ENCODE assay signal across 8 cellular contexts in the genomic region with DNA sequence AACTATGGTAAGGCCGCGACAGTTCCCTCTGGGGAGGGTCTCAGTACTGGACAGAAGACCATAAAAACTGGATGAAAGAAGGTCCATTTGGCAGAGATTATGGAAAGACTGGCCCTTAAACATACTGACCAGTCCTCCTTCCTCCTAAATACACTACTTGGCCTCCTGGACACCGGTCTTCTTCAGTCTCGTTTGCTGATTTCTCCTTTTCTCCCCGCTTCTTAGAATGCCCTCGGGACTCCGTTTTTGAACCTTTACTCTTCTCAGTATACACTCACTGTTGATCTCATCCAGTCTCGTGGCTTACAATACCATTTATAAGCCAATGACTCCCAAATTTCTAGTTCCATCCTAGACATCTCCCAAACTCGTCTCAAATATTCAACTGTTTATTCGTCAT. TPM values are rescaled to one million over a fixed set of nuclear protein-coding genes. Genes with fewer than 3 reads are reported as not detected.
DNase-seq lines count a peak whose midpoint lies in the region; ATAC-seq and TF ChIP-seq lines count a peak whose summit lies in the region.

No MANE protein-coding gene starts in this region.

- H3K27me3 ChIP-seq in HAP-1 (ENCODE audit: low read depth) = no peaks in the 10 kb centered on the region
- H3K27me3 ChIP-seq in right atrium auricular region = no peaks in the 10 kb centered on the region

- intact Hi-C loops in activated CD4-positive, alpha-beta memory T cell treated with anti-CD3 and anti-CD28 coated beads for 36 hours (cut with micrococcal nuclease) = loop anchor here (1.0 to 10.0 kb wide), 2 partner anchors 26 to 419 kb away; a partner anchor contains a TSS

- DNase-seq in HAP-1 (ENCODE audit: low spot score in 2 of 2) (no peak), right atrium auricular region (ENCODE audit: low spot score) (no peak), NCI-H1417 (lab: John Stamatoyannopoulos, UW) (no peak), ecto neural progenitor cell (ENCODE audit: low spot score) (no peak), NOMO-1 (lab: John Stamatoyannopoulos, UW; ENCODE audit: unreplicated experiment in 2 of 2) (no peak)
- DNase-seq in activated CD4-positive, alpha-beta memory T cell treated with anti-CD3 and anti-CD28 coated beads for 36 hours = no peak
- no peak for DNase-seq in stimulated activated naive B cell treated with anti-CD40 and anti-IgM and Interleukin-4, amounts not matched to agents 10 μg/mL and 1 μg/mL and 100 μg/mL, for 72 hours

- peak overlapping the region; percentile 78 for H3K4me3 Mint-ChIP-seq in activated CD4-positive, alpha-beta memory T cell treated with anti-CD3 and anti-CD28 coated beads for 36 hours
- H3K4me3 Mint-ChIP-seq in stimulated activated naive B cell treated with anti-CD40 and anti-IgM and Interleukin-4, amounts not matched to agents 10 μg/mL and 1 μg/mL and 100 μg/mL, for 72 hours = peak overlapping the region; percentile 96 to 99

- no peaks in the 10 kb centered on the region for H3K9me3 ChIP-seq in HAP-1
- no peaks in the 10 kb centered on the region for H3K9me3 ChIP-seq in right atrium auricular region

- CTCF ChIA-PET in activated CD4-positive, alpha-beta memory T cell treated with anti-CD3 and anti-CD28 coated beads for 36 hours (lab: Charles Lee) = interaction anchor here (1.1 to 2.0 kb wide), 6 partner anchors 24 to 238 kb away, joined by 4 to 21 read pairs (median 5); a partner anchor contains a TSS

- no peak for TF ChIP-seq CTCF in right atrium auricular region (IDR thresholded peaks at IDR 0.05)

- H3K36me3 Mint-ChIP-seq in activated CD4-positive, alpha-beta memory T cell treated with anti-CD3 and anti-CD28 coated beads for 36 hours = peaks cover 22% of the 10 kb centered on the region
- peaks cover 24 to 27% of the 10 kb centered on the region in 2 donors for H3K36me3 Mint-ChIP-seq in stimulated activated naive B cell treated with anti-CD40 and anti-IgM and Interleukin-4, amounts not matched to agents 10 μg/mL and 1 μg/mL and 100 μg/mL, for 72 hours

- no peaks in the 10 kb centered on the region for H3K9me3 Mint-ChIP-seq in activated CD4-positive, alpha-beta memory T cell treated with anti-CD3 and anti-CD28 coated beads for 36 hours
- no peaks in the 10 kb centered on the region for H3K9me3 Mint-ChIP-seq in stimulated activated naive B cell treated with anti-CD40 and anti-IgM and Interleukin-4, amounts not matched to agents 10 μg/mL and 1 μg/mL and 100 μg/mL, for 72 hours

- H3K27ac Mint-ChIP-seq in activated CD4-positive, alpha-beta memory T cell treated with anti-CD3 and anti-CD28 coated beads for 36 hours = peak overlapping the region; percentile 86
- H3K27ac Mint-ChIP-seq in stimulated activated naive B cell treated with anti-CD40 and anti-IgM and Interleukin-4, amounts not matched to agents 10 μg/mL and 1 μg/mL and 100 μg/mL, for 72 hours = peak overlapping the region; percentile 98

- H3K36me3 ChIP-seq in HAP-1 (replicated peaks) (peaks cover 27% of the 10 kb centered on the region), right atrium auricular region (peaks cover 10% of the 10 kb centered on the region)

- H3K4me1 ChIP-seq in HAP-1 (peaks cover 8% of the 10 kb centered on the region), right atrium auricular region (peaks cover 0 to 16% of the 10 kb centered on the region in 2 donors)

- H3K27me3 Mint-ChIP-seq in activated CD4-positive, alpha-beta memory T cell treated with anti-CD3 and anti-CD28 coated beads for 36 hours = no peaks in the 10 kb centered on the region
- H3K27me3 Mint-ChIP-seq in stimulated activated naive B cell treated with anti-CD40 and anti-IgM and Interleukin-4, amounts not matched to agents 10 μg/mL and 1 μg/mL and 100 μg/mL, for 72 hours = peaks cover 0 to 3% of the 10 kb centered on the region in 2 donors

- POLR2A ChIA-PET in activated CD4-positive, alpha-beta memory T cell treated with anti-CD3 and anti-CD28 coated beads for 36 hours (lab: Charles Lee) = interaction anchor here (1.4 to 2.5 kb wide), 5 partner anchors 10 to 72 kb away, joined by 5 to 21 read pairs (median 6); a partner anchor contains a TSS

- peak overlapping the region; percentile 93 for H3K4me3 ChIP-seq in HAP-1
- H3K4me3 ChIP-seq in right atrium auricular region = peak overlapping the region; percentile 69 to 86

- in situ Hi-C loops in HAP-1 (cut with MboI; ENCODE audit: low sequenced_read_pairs) = no loop called here

- ATAC-seq in stimulated activated naive B cell treated with anti-CD40 and anti-IgM and Interleukin-4, amounts not matched to agents 10 μg/mL and 1 μg/mL and 100 μg/mL, for 72 hours (replicated peaks) = no peak
- ATAC-seq in HG03457 (IDR thresholded peaks at IDR 0.05; ENCODE audit: unreplicated experiment) = no peak

- H3K4me1 Mint-ChIP-seq in activated CD4-positive, alpha-beta memory T cell treated with anti-CD3 and anti-CD28 coated beads for 36 hours (ENCODE audit: low read depth) = peaks cover 16% of the 10 kb centered on the region
- H3K4me1 Mint-ChIP-seq in stimulated activated naive B cell treated with anti-CD40 and anti-IgM and Interleukin-4, amounts not matched to agents 10 μg/mL and 1 μg/mL and 100 μg/mL, for 72 hours = peaks cover 8 to 30% of the 10 kb centered on the region in 2 donors

- peak overlapping the region; percentile 91 to 94 for H3K27ac ChIP-seq in right atrium auricular region

RNA-seq across cellular contexts. Expression of a gene that starts 0.7 kb away (rescaled TPM):
- 100 to 1,000 TPM; 135 to 154 TPM for total RNA-seq in activated CD4-positive, alpha-beta memory T cell treated with anti-CD3 and anti-CD28 coated beads for 36 hours
- 10 to 100 TPM; 32.7 to 38.9 TPM for total RNA-seq in right atrium auricular region

RNA-seq across cellular contexts. Expression of a gene that starts 26.3 kb away (rescaled TPM):
- 10 to 100 TPM; 30.6 to 32.4 TPM for total RNA-seq in activated CD4-positive, alpha-beta memory T cell treated with anti-CD3 and anti-CD28 coated beads for 36 hours
- total RNA-seq in right atrium auricular region = 1 to 10 TPM; 3.3 to 4.2 TPM

RNA-seq across cellular contexts. Expression of a gene that starts 41.2 kb away (rescaled TPM):
- under 1 TPM; 0.33 to 0.39 TPM for total RNA-seq in activated CD4-positive, alpha-beta memory T cell treated with anti-CD3 and anti-CD28 coated beads for 36 hours
- under 1 TPM; 0.20 to 0.33 TPM for total RNA-seq in right atrium auricular region

RNA-seq across cellular contexts. Expression of a gene that starts 42.7 kb away (rescaled TPM):
- total RNA-seq in activated CD4-positive, alpha-beta memory T cell treated with anti-CD3 and anti-CD28 coated beads for 36 hours = not detected
- not detected for total RNA-seq in right atrium auricular region

RNA-seq across cellular contexts. Expression of a gene that starts 47.4 kb away (rescaled TPM):
- not detected for total RNA-seq in activated CD4-positive, alpha-beta memory T cell treated with anti-CD3 and anti-CD28 coated beads for 36 hours
- not detected for total RNA-seq in right atrium auricular region

Comparison
In these comparisons a context has a peak if more than half of its experiments do, and no peak if none do; other contexts are left out.
1. RNA of a gene that starts 26.3 kb away (total RNA-seq): 30.6 to 32.4 TPM in activated CD4-positive, alpha-beta memory T cell treated with anti-CD3 and anti-CD28 coated beads for 36 hours; 3.3 to 4.2 TPM in right atrium auricular region; every median in the first group is over 4 times any median in the second.